Comparison of ENCODE assay signal across 25 cellular contexts in genomic region chr12:77500124-77500523, GRCh38.
"Had no signal": no experiment of that assay in that cellular context is flagged by ENCODE, and none has a peak within 500 bp of the region (broad histone marks: within the 10 kb centered on the region; RNA-seq: fewer than 3 reads in every experiment).

No MANE protein-coding gene starts in this region.

- H3K4me1 ChIP-seq: SJSA1 had no signal

- H3K9me3 ChIP-seq: MG63, SJSA1 had no signal

- H3K4me3 ChIP-seq: MG63, SJSA1, SK-N-MC had no signal

- H3K27me3 ChIP-seq: MG63, SJSA1 had no signal

- H3K27ac ChIP-seq: SJSA1, SK-N-MC had no signal

- DNase-seq: IMR-90, Karpas-422, KG1, MG63, NCI-H1092, NCI-H1105 treated with DMSO at 0.1 percent for 48 hours, NCI-H1417 treated with DMSO at 0.1 percent for 48 hours, NCI-H146, NCI-H1694 treated with DMSO at 0.1 percent for 48 hours, NCI-H1930, NCI-H2081, NCI-H2107, NCI-H2227 treated with DMSO at 0.1 percent for 48 hours, NCI-H446, NCI-H510A, NCI-H524 treated with DMSO at 0.1 percent for 48 hours, NCI-H69, NCI-H774, Right ventricle myocardium superior, RPMI8226, SIG-M5 had no signal

- ATAC-seq: HepG2 had no signal

- H3K36me3 ChIP-seq: MG63, SJSA1 had no signal

- FAIRE-seq: HepG2, RCC 7860 had no signal
